Comparison of ENCODE assay signal across 1 cellular context in genomic region chr5:100860407-100860806, GRCh38.
TF ChIP-seq lines count a peak whose summit lies in the region.

No MANE protein-coding gene starts in this region.

TF ChIP-seq in GM23338, 12 proteins besides CTCF, POLR2A, EP300 and RAD21:
- no peak for TF ChIP-seq ZNF462 (CRISPR knock-in tag; IDR thresholded peaks at IDR 0.05)
- TF ChIP-seq JUNB (IDR thresholded peaks at IDR 0.05; ENCODE audit: unreplicated experiment), result no peak
- no peak for TF ChIP-seq EZH2phosphoT487 (IDR thresholded peaks at IDR 0.05; ENCODE audit: unreplicated experiment)
- TF ChIP-seq NANOG (IDR thresholded peaks at IDR 0.05; ENCODE audit: borderline replicate concordance), result no peak
- TF ChIP-seq CREB1 (CRISPR knock-in tag; IDR thresholded peaks at IDR 0.05; ENCODE audit: low read depth), result no peak
- TF ChIP-seq POLR2AphosphoS5 (IDR thresholded peaks at IDR 0.05; ENCODE audit: low read depth), result no peak
- no peak for TF ChIP-seq ZNF114 (CRISPR knock-in tag; IDR thresholded peaks at IDR 0.05)
- TF ChIP-seq ETS1 (IDR thresholded peaks at IDR 0.05), result no peak
- TF ChIP-seq STAT1 (IDR thresholded peaks at IDR 0.05; ENCODE audit: unreplicated experiment), result no peak
- no peak for TF ChIP-seq REST (IDR thresholded peaks at IDR 0.05; ENCODE audit: unreplicated experiment)
- TF ChIP-seq ZNF331 (CRISPR knock-in tag; IDR thresholded peaks at IDR 0.05; ENCODE audit: low read depth), result no peak
- no peak for TF ChIP-seq EZH2 (IDR thresholded peaks at IDR 0.05; ENCODE audit: low read depth, unreplicated experiment)
